8 cellular contexts compared by ENCODE assay signal in the genomic region with DNA sequence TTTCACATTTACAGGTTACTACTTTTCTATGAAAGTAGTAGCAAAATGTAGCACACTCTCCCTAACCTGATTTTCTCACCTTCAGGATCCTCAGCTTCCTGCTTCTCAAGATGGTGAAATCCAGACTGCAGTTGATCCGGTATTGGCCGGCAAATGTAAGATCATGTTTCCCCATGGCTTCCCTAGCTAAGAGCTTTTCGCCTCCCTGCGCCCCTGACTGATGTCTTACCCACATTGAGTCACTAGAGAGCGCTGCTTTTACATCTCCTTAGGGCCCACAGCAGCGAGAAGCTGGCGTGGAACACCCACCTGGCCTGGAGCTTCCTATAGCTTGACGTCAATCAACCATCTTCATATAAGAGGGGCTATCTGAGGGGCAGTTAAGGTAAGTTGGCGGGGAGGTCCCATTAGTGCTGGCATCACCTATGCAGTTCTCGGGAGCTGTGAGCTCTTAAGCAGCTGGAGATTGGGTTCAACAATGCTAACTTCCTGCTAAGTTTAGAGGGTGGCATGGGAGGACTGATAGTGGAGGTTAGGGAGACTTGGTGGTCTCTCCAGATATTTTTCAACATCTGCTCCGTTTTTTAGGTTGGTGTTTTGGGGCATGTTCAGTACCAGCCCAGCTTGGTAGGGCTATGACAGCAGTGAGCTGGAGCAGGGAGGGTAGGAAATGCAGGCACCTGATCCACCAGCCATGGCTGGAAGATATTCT. TPM values are rescaled to one million over a fixed set of nuclear protein-coding genes. Genes with fewer than 3 reads are reported as not detected.
DNase-seq lines count a peak whose midpoint lies in the region; ATAC-seq and TF ChIP-seq lines count a peak whose summit lies in the region.

No MANE protein-coding gene starts in this region.

- H2BK12ac ChIP-seq in mesenchymal stem cell (ENCODE audit: low read length in 2 of 2): no peak overlapping the region

- H3K4me1 ChIP-seq in MM.1S (ENCODE audit: low read length) (peaks cover 9% of the 10 kb centered on the region), mesenchymal stem cell (ENCODE audit: control insufficient read depth, insufficient read depth, low read depth, low read length) (peaks cover 8% of the 10 kb centered on the region)

- H3K4ac ChIP-seq in mesenchymal stem cell (ENCODE audit: low read depth in 1 of 2, low read length in 2 of 2): no peak overlapping the region

- H4K91ac ChIP-seq in mesenchymal stem cell (ENCODE audit: low read length): no peak overlapping the region

- H3K4me2 ChIP-seq in MM.1S (ENCODE audit: low read depth, low read length) (no peak overlapping the region), mesenchymal stem cell (ENCODE audit: low read length, poor library complexity, severe bottlenecking) (no peak overlapping the region)

- no peaks in the 10 kb centered on the region for H4K20me1 ChIP-seq in MM.1S (ENCODE audit: insufficient read depth, low read length)

- H3K27ac ChIP-seq in MM.1S (ENCODE audit: low read length) (no peak overlapping the region), mesenchymal stem cell (ENCODE audit: low read length, poor library complexity, severe bottlenecking) (no peak overlapping the region)

- WGBS in mesenchymal stem cell: 42% methylated on average over 9 of the region's 11 CpGs

- peaks cover 42% of the 10 kb centered on the region for H3K4me1 Mint-ChIP-seq in T-helper 1 cell treated with Interleukin-12 subunit alpha and Interleukin-12 subunit beta and Interleukin-4 antibody, amounts not matched to agents 30 μg/mL and 1 μg/mL, for 36 hours (ENCODE audit: low read depth)

- H3K23ac ChIP-seq in mesenchymal stem cell (ENCODE audit: low read length in 2 of 2): peak overlapping the region in 1 of 2 experiments; percentile 18

- H3K9me3 Mint-ChIP-seq in T-helper 1 cell treated with Interleukin-12 subunit alpha and Interleukin-12 subunit beta and Interleukin-4 antibody, amounts not matched to agents 30 μg/mL and 1 μg/mL, for 36 hours: no peaks in the 10 kb centered on the region

- peaks cover 63% of the 10 kb centered on the region for H3K36me3 Mint-ChIP-seq in T-helper 1 cell treated with Interleukin-12 subunit alpha and Interleukin-12 subunit beta and Interleukin-4 antibody, amounts not matched to agents 30 μg/mL and 1 μg/mL, for 36 hours (ENCODE audit: low read depth)

- no peaks in the 10 kb centered on the region for H3K9me2 ChIP-seq in MM.1S (replicated peaks; ENCODE audit: insufficient read depth, low read length)

- DNase-seq in NCI-H2227 (lab: John Stamatoyannopoulos, UW; ENCODE audit: unreplicated experiment): peak; percentile 44
- DNase-seq in NCI-H2227 treated with DMSO at 0.1 percent for 48 hours (lab: John Stamatoyannopoulos, UW): no peak
- peak; percentile 46 for DNase-seq in MM.1S
- peak; percentile 55 for DNase-seq in dedifferentiated amniotic fluid mesenchymal stem cell (ENCODE audit: extremely low spot score)
- peak; percentile 73 for DNase-seq in mesenchymal stem cell
- no peak for DNase-seq in NCI-H446 treated with DMSO at 0.1 percent for 48 hours (lab: John Stamatoyannopoulos, UW)

- no peak overlapping the region for H4K8ac ChIP-seq in mesenchymal stem cell (ENCODE audit: low read length)

- ATAC-seq in HG03460 (IDR thresholded peaks at IDR 0.05; ENCODE audit: unreplicated experiment): no peak

- H3K9me3 ChIP-seq in MM.1S (replicated peaks; ENCODE audit: insufficient read depth, low read length): no peaks in the 10 kb centered on the region
- H3K9me3 ChIP-seq in mesenchymal stem cell (ENCODE audit: control insufficient read depth, low read length): no peaks in the 10 kb centered on the region

- peak overlapping the region; percentile 64 for H3K27ac Mint-ChIP-seq in T-helper 1 cell treated with Interleukin-12 subunit alpha and Interleukin-12 subunit beta and Interleukin-4 antibody, amounts not matched to agents 30 μg/mL and 1 μg/mL, for 36 hours

- H3K9ac ChIP-seq in MM.1S (ENCODE audit: low read length): no peak overlapping the region
- H3K9ac ChIP-seq in mesenchymal stem cell (ENCODE audit: low read length): peak overlapping the region; percentile 31

- no peak overlapping the region for H2BK15ac ChIP-seq in mesenchymal stem cell (ENCODE audit: low read depth, poor library complexity, severe bottlenecking)

- H2BK120ac ChIP-seq in mesenchymal stem cell (ENCODE audit: low read depth, low read length): no peak overlapping the region

- H3K4me3 ChIP-seq in MM.1S (ENCODE audit: low read length) (no peak overlapping the region), mesenchymal stem cell (ENCODE audit: insufficient read depth in 1 of 2, low read depth in 1 of 2, low read length in 2 of 2) (no peak overlapping the region)

- no peaks in the 10 kb centered on the region for H3K27me3 Mint-ChIP-seq in T-helper 1 cell treated with Interleukin-12 subunit alpha and Interleukin-12 subunit beta and Interleukin-4 antibody, amounts not matched to agents 30 μg/mL and 1 μg/mL, for 36 hours (ENCODE audit: low read depth)

- TF ChIP-seq CTCF in MM.1S (IDR thresholded peaks at IDR 0.05; ENCODE audit: low read length): peak; percentile 57

- 0 out of 2 replicates have a peak, but pooled peaks cover 3% of the 10 kb centered on the region for H3F3A ChIP-seq in MM.1S (ENCODE audit: insufficient read depth, low read length)

- peaks cover 10% of the 10 kb centered on the region; the same call in 1 of the 2 replicates for H3K36me3 ChIP-seq in MM.1S (replicated peaks; ENCODE audit: insufficient read depth, low read length)
- no peaks in the 10 kb centered on the region for H3K36me3 ChIP-seq in mesenchymal stem cell (ENCODE audit: control insufficient read depth in 1 of 2, insufficient read depth in 2 of 2, low read depth in 1 of 2, low read length in 2 of 2)

- peaks cover 39% of the 10 kb centered on the region for H3K79me2 ChIP-seq in MM.1S (ENCODE audit: low read length)

- no peaks in the 10 kb centered on the region for H3K79me1 ChIP-seq in mesenchymal stem cell (replicated peaks; ENCODE audit: low read length, poor library complexity, severe bottlenecking)

- no peak overlapping the region for H3K14ac ChIP-seq in mesenchymal stem cell (ENCODE audit: low read length in 2 of 2)

- H3K27me3 ChIP-seq in MM.1S (replicated peaks; ENCODE audit: insufficient read depth, low read length): no peaks in the 10 kb centered on the region
- peaks cover 0 to 37% of the 10 kb centered on the region in 2 experiments for H3K27me3 ChIP-seq in mesenchymal stem cell (ENCODE audit: control insufficient read depth in 1 of 2, insufficient read depth in 1 of 2, low read length in 2 of 2)

- no peak overlapping the region for H2BK5ac ChIP-seq in mesenchymal stem cell (ENCODE audit: low read depth, low read length, poor library complexity, severe bottlenecking)

- no peak overlapping the region for H3K4me3 Mint-ChIP-seq in T-helper 1 cell treated with Interleukin-12 subunit alpha and Interleukin-12 subunit beta and Interleukin-4 antibody, amounts not matched to agents 30 μg/mL and 1 μg/mL, for 36 hours

- no peak overlapping the region for H3K18ac ChIP-seq in mesenchymal stem cell (ENCODE audit: low read depth in 1 of 2, low read length in 2 of 2)

- H2AK5ac ChIP-seq in mesenchymal stem cell (ENCODE audit: low read length, severe bottlenecking): no peak overlapping the region

- H2AFZ ChIP-seq in MM.1S (ENCODE audit: low read length): no peak overlapping the region
- H2AFZ ChIP-seq in mesenchymal stem cell (ENCODE audit: low read depth, low read length): no peak overlapping the region

RNA-seq across cellular contexts. Expression of gene PTPN7, which starts 5.5 kb away (rescaled TPM):
- not detected for polyA plus RNA-seq in mesenchymal stem cell (2013, experiment 1 of 2)
- 0.15 TPM for polyA plus RNA-seq in mesenchymal stem cell (2013, experiment 2 of 2)

RNA-seq across cellular contexts. Expression of gene ARL8A, which starts 10.4 kb away (rescaled TPM):
- 48.3 TPM for polyA plus RNA-seq in mesenchymal stem cell (2013, experiment 1 of 2)
- polyA plus RNA-seq in mesenchymal stem cell (2013, experiment 2 of 2): 47.5 TPM

RNA-seq across cellular contexts. Expression of gene GPR37L1, which starts 32.2 kb away (rescaled TPM):
- polyA plus RNA-seq in mesenchymal stem cell (2013, experiment 1 of 2): 0.01 TPM
- polyA plus RNA-seq in mesenchymal stem cell (2013, experiment 2 of 2): not detected

RNA-seq across cellular contexts. Expression of gene LGR6, which starts 38.7 kb away (rescaled TPM):
- not detected for polyA plus RNA-seq in mesenchymal stem cell (2013, experiment 1 of 2)
- not detected for polyA plus RNA-seq in mesenchymal stem cell (2013, experiment 2 of 2)

Comparison
In these comparisons a context has a peak if more than half of its experiments do, and no peak if none do; other contexts are left out.
1. DNase-seq: peak in NCI-H2227 (single experiment), MM.1S (single experiment), dedifferentiated amniotic fluid mesenchymal stem cell (single experiment) and mesenchymal stem cell (single experiment); none in NCI-H2227 treated with DMSO at 0.1 percent for 48 hours (single experiment) and NCI-H446 treated with DMSO at 0.1 percent for 48 hours (single experiment).